Comparison of ENCODE assay signal across 10 cellular contexts in genomic region chr7:105354383-105354782, GRCh38. TPM values are rescaled to one million over a fixed set of nuclear protein-coding genes. Genes with fewer than 3 reads are reported as not detected.
A peak's percentile ranks its signal among the peaks of the same experiment; 100 is the strongest.
DNase-seq lines count a peak whose midpoint lies in the region; ATAC-seq and TF ChIP-seq lines count a peak whose summit lies in the region.
"Had no signal": no experiment of that assay in that cellular context is flagged by ENCODE, and none has a peak within 500 bp of the region (broad histone marks: within the 10 kb centered on the region; RNA-seq: fewer than 3 reads in every experiment).

No MANE protein-coding gene starts in this region.

- intact Hi-C loops in activated B cell treated with CpG ODN at 0.5 μM for 24 hours (cut with micrococcal nuclease) = loop anchor here (5.0 to 10.0 kb wide), 2 partner anchors 168 to 450 kb away; partner anchors contain the start of gene PUS7

- DNase-seq in activated naive CD4-positive, alpha-beta T cell treated with anti-CD3 and anti-CD28 coated beads, Interleukin-2, amount 50 U/mL, for 16 hours = no peak
- no peak for DNase-seq in activated B cell treated with CpG ODN at 0.5 μM for 24 hours
- no peak for DNase-seq in memory B cell (ENCODE audit: low spot score in 2 of 2)
- no peak for DNase-seq in germinal center (ENCODE audit: low spot score)
- DNase-seq in WTC11 (ENCODE audit: low spot score) = no peak
- no peak for DNase-seq in AML-193 (lab: John Stamatoyannopoulos, UW)
- DNase-seq: central memory CD4-positive, alpha-beta T cell; NCI-H524 had no signal

- ATAC-seq in activated B cell treated with CpG ODN at 0.5 μM for 24 hours (ENCODE audit: low read depth) (peak; percentile 8), memory B cell (ENCODE audit: low read depth) (peak; percentile 10), GM21528 (IDR thresholded peaks at IDR 0.05; ENCODE audit: low FRiP score, unreplicated experiment) (no peak), WTC11 (no peak)

- H3K9me3 Mint-ChIP-seq in activated naive CD4-positive, alpha-beta T cell treated with anti-CD3 and anti-CD28 coated beads, Interleukin-2, amount 50 U/mL, for 24 hours = no peaks in the 10 kb centered on the region
- no peaks in the 10 kb centered on the region for H3K9me3 Mint-ChIP-seq in activated B cell treated with CpG ODN at 0.5 μM for 24 hours
- H3K9me3 Mint-ChIP-seq in memory B cell = no peaks in the 10 kb centered on the region
- no peaks in the 10 kb centered on the region for H3K9me3 Mint-ChIP-seq in WTC11

- H3K27me3 Mint-ChIP-seq in activated naive CD4-positive, alpha-beta T cell treated with anti-CD3 and anti-CD28 coated beads, Interleukin-2, amount 50 U/mL, for 24 hours = no peaks in the 10 kb centered on the region
- H3K27me3 Mint-ChIP-seq in activated B cell treated with CpG ODN at 0.5 μM for 24 hours (no peaks in the 10 kb centered on the region), memory B cell (no peaks in the 10 kb centered on the region), WTC11 (ENCODE audit: low read depth) (no peaks in the 10 kb centered on the region)

- no peak for TF ChIP-seq CTCF in activated B cell treated with CpG ODN at 0.5 μM for 24 hours (IDR thresholded peaks at IDR 0.05)
- TF ChIP-seq CTCF in WTC11 (IDR thresholded peaks at IDR 0.05) = no peak

- H3K4me1 Mint-ChIP-seq in activated naive CD4-positive, alpha-beta T cell treated with anti-CD3 and anti-CD28 coated beads, Interleukin-2, amount 50 U/mL, for 24 hours = peaks cover 75% of the 10 kb centered on the region
- H3K4me1 Mint-ChIP-seq in activated B cell treated with CpG ODN at 0.5 μM for 24 hours (peaks cover 89% of the 10 kb centered on the region), memory B cell (peaks cover 46% of the 10 kb centered on the region), WTC11 (peaks cover 43% of the 10 kb centered on the region)

- H3K36me3 Mint-ChIP-seq in activated naive CD4-positive, alpha-beta T cell treated with anti-CD3 and anti-CD28 coated beads, Interleukin-2, amount 50 U/mL, for 24 hours = peaks cover 1% of the 10 kb centered on the region
- H3K36me3 Mint-ChIP-seq in activated B cell treated with CpG ODN at 0.5 μM for 24 hours (ENCODE audit: low read depth) (no peaks in the 10 kb centered on the region), memory B cell (peaks cover 1% of the 10 kb centered on the region), WTC11 (no peaks in the 10 kb centered on the region)

- CTCF ChIA-PET in activated B cell treated with CpG ODN at 0.5 μM for 24 hours (lab: Charles Lee) (no interaction called here), WTC11 (lab: Charles Lee) (no interaction called here)

- peak overlapping the region; percentile 71 for H3K27ac Mint-ChIP-seq in activated naive CD4-positive, alpha-beta T cell treated with anti-CD3 and anti-CD28 coated beads, Interleukin-2, amount 50 U/mL, for 24 hours
- peak overlapping the region; percentile 99 for H3K27ac Mint-ChIP-seq in activated B cell treated with CpG ODN at 0.5 μM for 24 hours
- H3K27ac Mint-ChIP-seq in memory B cell = peak overlapping the region; percentile 94
- no peak overlapping the region; the same call in 1 of the 2 replicates for H3K27ac Mint-ChIP-seq in WTC11

- no peak overlapping the region for H3K4me3 Mint-ChIP-seq in activated naive CD4-positive, alpha-beta T cell treated with anti-CD3 and anti-CD28 coated beads, Interleukin-2, amount 50 U/mL, for 24 hours
- H3K4me3 Mint-ChIP-seq in activated B cell treated with CpG ODN at 0.5 μM for 24 hours = peak overlapping the region; percentile 68
- H3K4me3 Mint-ChIP-seq in memory B cell = peak overlapping the region; percentile 70
- no peak overlapping the region for H3K4me3 Mint-ChIP-seq in WTC11

- POLR2A ChIA-PET in activated B cell treated with CpG ODN at 0.5 μM for 24 hours (lab: Charles Lee) (interaction anchor here (1.1 to 3.8 kb wide), 3 partner anchors 10 to 177 kb away, joined by 3 to 36 read pairs (median 4); partner anchors contain the start of genes RINT1 and SRPK2), WTC11 (lab: Charles Lee) (no interaction called here)

TF ChIP-seq in WTC11, 78 proteins besides CTCF, POLR2A, EP300 and RAD21:
- TF ChIP-seq TP53 (CRISPR knock-in tag; IDR thresholded peaks at IDR 0.05) (no peak), CBFB (CRISPR knock-in tag; IDR thresholded peaks at IDR 0.05; ENCODE audit: low read depth) (no peak), NR1H2 (CRISPR knock-in tag; IDR thresholded peaks at IDR 0.05) (no peak), SMAD3 (CRISPR knock-in tag; IDR thresholded peaks at IDR 0.05; ENCODE audit: borderline replicate concordance) (no peak), ETV6 (CRISPR knock-in tag; IDR thresholded peaks at IDR 0.05) (no peak)
TF ChIP-seq in WTC11: peak in this region for 0.

RNA-seq across cellular contexts. Expression of gene SRPK2, which starts 34.3 kb away (rescaled TPM):
- total RNA-seq in activated B cell treated with CpG ODN at 0.5 μM for 24 hours (52.2 and 59.2 TPM in 2 replicates), WTC11 (2021) (50.5 to 54.8 TPM (median 52.0 TPM) in 3 replicates)

Comparison
In these comparisons a context has a peak if more than half of its experiments do, and no peak if none do; other contexts are left out.
1. H3K4me3 Mint-ChIP-seq: peak in activated B cell treated with CpG ODN at 0.5 μM for 24 hours (single experiment) and memory B cell (single experiment); none in activated naive CD4-positive, alpha-beta T cell treated with anti-CD3 and anti-CD28 coated beads, Interleukin-2, amount 50 U/mL, for 24 hours (single experiment) and WTC11 (single experiment).
2. ATAC-seq: peak in activated B cell treated with CpG ODN at 0.5 μM for 24 hours (single experiment) and memory B cell (single experiment); none in GM21528 (single experiment) and WTC11 (single experiment).